In the genomic region with DNA sequence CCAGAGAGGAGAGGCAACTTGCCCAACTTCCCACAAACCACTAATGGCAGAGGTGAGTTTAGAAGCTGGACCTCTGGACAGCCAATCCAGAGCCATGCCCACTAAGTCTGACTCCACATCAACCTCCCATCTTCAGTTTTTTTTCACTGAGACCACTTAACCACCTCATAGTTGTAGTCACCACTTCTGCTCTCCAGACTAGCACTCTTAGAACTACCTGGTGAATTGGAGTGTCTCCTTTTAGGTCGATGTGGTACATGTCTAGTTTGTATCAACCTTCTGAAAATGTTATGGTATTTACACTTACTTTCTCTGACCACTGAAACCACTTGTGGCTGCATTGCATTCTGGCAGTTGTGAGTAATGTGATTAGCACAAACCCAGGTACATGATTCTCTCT, we compare ENCODE assay signal across 21 cellular contexts.
"Had no signal": no experiment of that assay in that cellular context is flagged by ENCODE, and none has a peak within 500 bp of the region (broad histone marks: within the 10 kb centered on the region; RNA-seq: fewer than 3 reads in every experiment).

No MANE protein-coding gene starts in this region.

- H3K4me3 Mint-ChIP-seq: activated B cell treated with CpG ODN at 0.5 μM for 24 hours; activated CD4-positive, alpha-beta T cell treated with anti-CD3 and anti-CD28 coated beads, Interleukin-2, amount 10 ng/mL, durations not matched to agents 24 days and 14 days; activated CD8-positive, alpha-beta memory T cell treated with anti-CD3 and anti-CD28 coated beads, Interleukin-2, amount 10 ng/mL, durations not matched to agents 7 days and 5 days; activated naive CD8-positive, alpha-beta T cell; activated T-cell treated with anti-CD3 and anti-CD28 coated beads, Interleukin-2, amount 50 U/mL, for 24 hours; memory B cell; natural killer cell treated with Interleukin-12 subunit alpha and Interleukin-12 subunit beta and Interleukin-15 and Interleukin-18, amount 100 ng/mL, for 72 hours; stimulated activated effector memory CD8-positive, alpha-beta T cell treated with anti-CD3 and anti-CD28 coated beads, Interleukin-12 subunit alpha, Interleukin-12 subunit beta, amount 100 ng/mL, for 72 hours; T-helper 1 cell treated with Interleukin-12 subunit alpha and Interleukin-12 subunit beta and Interleukin-4 antibody, amounts not matched to agents 30 μg/mL and 1 μg/mL, for 36 hours had no signal

- H3K9me3 ChIP-seq: upper lobe of right lung had no signal

- DNase-seq: activated B cell treated with CpG ODN at 0.5 μM for 24 hours; activated CD4-positive, alpha-beta T cell treated with anti-CD3 and anti-CD28 coated beads, Interleukin-2, amount 10 ng/mL, durations not matched to agents 24 days and 14 days; activated CD8-positive, alpha-beta memory T cell treated with anti-CD3 and anti-CD28 coated beads, Interleukin-2, amount 10 ng/mL, durations not matched to agents 7 days and 5 days; activated effector memory CD4-positive, alpha-beta T cell treated with anti-CD3 and anti-CD28 coated beads, Interleukin-2, amount 50 U/mL, for 16 hours; activated T-cell treated with anti-CD3 and anti-CD28 coated beads, Interleukin-2, amount 50 U/mL, for 24 hours; aorta; central memory CD4-positive, alpha-beta T cell; cortex of kidney; effector memory CD4-positive, alpha-beta T cell; heart right ventricle; nucleus accumbens; right cardiac atrium; upper lobe of right lung had no signal

- H3K4me2 ChIP-seq: smooth muscle cell had no signal

- H3K27me3 ChIP-seq: heart right ventricle had no signal

- FAIRE-seq: frontal cortex, islet of Langerhans had no signal

- H3K4me1 Mint-ChIP-seq: activated B cell treated with CpG ODN at 0.5 μM for 24 hours; activated CD4-positive, alpha-beta T cell treated with anti-CD3 and anti-CD28 coated beads, Interleukin-2, amount 10 ng/mL, durations not matched to agents 24 days and 14 days; activated CD8-positive, alpha-beta memory T cell treated with anti-CD3 and anti-CD28 coated beads, Interleukin-2, amount 10 ng/mL, durations not matched to agents 7 days and 5 days; memory B cell; stimulated activated effector memory CD8-positive, alpha-beta T cell treated with anti-CD3 and anti-CD28 coated beads, Interleukin-12 subunit alpha, Interleukin-12 subunit beta, amount 100 ng/mL, for 72 hours had no signal

- H3K4me1 ChIP-seq: heart right ventricle, upper lobe of right lung had no signal

- ATAC-seq: activated CD8-positive, alpha-beta memory T cell treated with anti-CD3 and anti-CD28 coated beads, Interleukin-2, amount 10 ng/mL, durations not matched to agents 7 days and 5 days; heart right ventricle; natural killer cell treated with Interleukin-12 subunit alpha and Interleukin-12 subunit beta and Interleukin-15 and Interleukin-18, amount 100 ng/mL, for 72 hours; right cardiac atrium; stimulated activated effector memory CD8-positive, alpha-beta T cell treated with anti-CD3 and anti-CD28 coated beads, Interleukin-12 subunit alpha, Interleukin-12 subunit beta, amount 100 ng/mL, for 72 hours; upper lobe of right lung had no signal

- H3K27ac ChIP-seq: heart right ventricle, upper lobe of right lung had no signal

- H3K4me3 ChIP-seq: heart right ventricle, smooth muscle cell, upper lobe of right lung had no signal

- H3K27me3 Mint-ChIP-seq: activated CD8-positive, alpha-beta memory T cell treated with anti-CD3 and anti-CD28 coated beads, Interleukin-2, amount 10 ng/mL, durations not matched to agents 7 days and 5 days had no signal

- H3K36me3 ChIP-seq: heart right ventricle, upper lobe of right lung had no signal

- H3K9me3 Mint-ChIP-seq: activated B cell treated with CpG ODN at 0.5 μM for 24 hours; activated CD4-positive, alpha-beta T cell treated with anti-CD3 and anti-CD28 coated beads, Interleukin-2, amount 10 ng/mL, durations not matched to agents 24 days and 14 days; activated T-cell treated with anti-CD3 and anti-CD28 coated beads, Interleukin-2, amount 50 U/mL, for 24 hours; memory B cell; natural killer cell treated with Interleukin-12 subunit alpha and Interleukin-12 subunit beta and Interleukin-15 and Interleukin-18, amount 100 ng/mL, for 72 hours; T-helper 1 cell treated with Interleukin-12 subunit alpha and Interleukin-12 subunit beta and Interleukin-4 antibody, amounts not matched to agents 30 μg/mL and 1 μg/mL, for 36 hours had no signal

- H3K36me3 Mint-ChIP-seq: activated CD8-positive, alpha-beta memory T cell treated with anti-CD3 and anti-CD28 coated beads, Interleukin-2, amount 10 ng/mL, durations not matched to agents 7 days and 5 days; activated naive CD8-positive, alpha-beta T cell; memory B cell; natural killer cell treated with Interleukin-12 subunit alpha and Interleukin-12 subunit beta and Interleukin-15 and Interleukin-18, amount 100 ng/mL, for 72 hours; stimulated activated effector memory CD8-positive, alpha-beta T cell treated with anti-CD3 and anti-CD28 coated beads, Interleukin-12 subunit alpha, Interleukin-12 subunit beta, amount 100 ng/mL, for 72 hours had no signal

- H3K27ac Mint-ChIP-seq: activated B cell treated with CpG ODN at 0.5 μM for 24 hours; activated CD4-positive, alpha-beta T cell treated with anti-CD3 and anti-CD28 coated beads, Interleukin-2, amount 10 ng/mL, durations not matched to agents 24 days and 14 days; activated CD8-positive, alpha-beta memory T cell treated with anti-CD3 and anti-CD28 coated beads, Interleukin-2, amount 10 ng/mL, durations not matched to agents 7 days and 5 days; activated naive CD8-positive, alpha-beta T cell; activated T-cell treated with anti-CD3 and anti-CD28 coated beads, Interleukin-2, amount 50 U/mL, for 24 hours; memory B cell; natural killer cell treated with Interleukin-12 subunit alpha and Interleukin-12 subunit beta and Interleukin-15 and Interleukin-18, amount 100 ng/mL, for 72 hours; stimulated activated effector memory CD8-positive, alpha-beta T cell treated with anti-CD3 and anti-CD28 coated beads, Interleukin-12 subunit alpha, Interleukin-12 subunit beta, amount 100 ng/mL, for 72 hours; T-helper 1 cell treated with Interleukin-12 subunit alpha and Interleukin-12 subunit beta and Interleukin-4 antibody, amounts not matched to agents 30 μg/mL and 1 μg/mL, for 36 hours had no signal
